15 cellular contexts compared by ENCODE assay signal in the genomic region with DNA sequence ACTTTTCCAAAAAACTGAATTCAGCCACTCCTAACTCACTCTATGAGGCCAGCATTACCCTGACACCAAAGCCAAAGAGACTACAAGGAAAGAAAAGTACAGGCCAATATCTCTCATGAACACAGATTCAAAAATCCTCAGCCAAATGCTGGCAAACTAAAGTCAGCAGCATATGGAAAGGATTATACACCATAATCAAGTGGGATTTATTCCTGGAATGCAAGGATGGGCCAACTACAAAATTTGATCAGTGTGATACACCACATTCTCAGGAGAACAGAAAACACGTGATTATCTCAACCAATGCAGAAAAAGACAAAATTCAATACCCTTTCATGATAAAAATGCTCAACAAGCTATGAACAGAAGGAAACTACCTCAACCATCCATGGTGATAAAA.
DNase-seq lines count a peak whose midpoint lies in the region; ATAC-seq and TF ChIP-seq lines count a peak whose summit lies in the region.
"Had no signal": no experiment of that assay in that cellular context is flagged by ENCODE, and none has a peak within 500 bp of the region (broad histone marks: within the 10 kb centered on the region; RNA-seq: fewer than 3 reads in every experiment).

No MANE protein-coding gene starts in this region.

- TF ChIP-seq CTCF in AG09309 (IDR thresholded peaks at IDR 0.05; ENCODE audit: control insufficient read depth, insufficient read depth, low read depth, low read length, missing control alignments): no peak
- no peak for TF ChIP-seq CTCF in nephron (IDR thresholded peaks at IDR 0.05; ENCODE audit: unreplicated experiment in 3 of 3)

- H3K27ac Mint-ChIP-seq in nephron: peak overlapping the region in 2 of 3 experiments; percentile 75 to 81
- H3K27ac Mint-ChIP-seq in effector memory CD8-positive, alpha-beta T cell: no peak overlapping the region

- H3K9me3 Mint-ChIP-seq in nephron: peaks cover 20% of the 10 kb centered on the region
- H3K9me3 Mint-ChIP-seq in effector memory CD8-positive, alpha-beta T cell: no peaks in the 10 kb centered on the region

- DNase-seq in AG09309 (ENCODE audit: low read depth) (peak; percentile 11), GM04504 (ENCODE audit: low read depth) (peak; percentile 26), dedifferentiated amniotic fluid mesenchymal stem cell (ENCODE audit: extremely low spot score) (peak; percentile 61), 8988T (no peak)
- no peak for DNase-seq in effector memory CD8-positive, alpha-beta T cell
- DNase-seq: COR-L47, GOT3, KBM-7, NCI-H1436 treated with DMSO at 0.1 percent for 48 hours, NCI-H2081 treated with DMSO at 0.1 percent for 48 hours, NCI-H226, NCI-H69, PC-3 had no signal

- no peak for ATAC-seq in HG02885 (IDR thresholded peaks at IDR 0.05; ENCODE audit: poor library complexity, unreplicated experiment)
- no peak for ATAC-seq in effector memory CD8-positive, alpha-beta T cell (replicated peaks)
- ATAC-seq: PC-3 had no signal

- peaks cover 7% of the 10 kb centered on the region for H3K36me3 Mint-ChIP-seq in nephron (ENCODE audit: low read depth)
- no peaks in the 10 kb centered on the region for H3K36me3 Mint-ChIP-seq in effector memory CD8-positive, alpha-beta T cell (ENCODE audit: insufficient read depth)

- H3K4me3 Mint-ChIP-seq in nephron: peak overlapping the region in 1 of 3 experiments; percentile 3
- H3K4me3 Mint-ChIP-seq in effector memory CD8-positive, alpha-beta T cell: no peak overlapping the region

- peaks cover 17% of the 10 kb centered on the region for H3K4me1 Mint-ChIP-seq in nephron
- H3K4me1 Mint-ChIP-seq in effector memory CD8-positive, alpha-beta T cell (ENCODE audit: low read depth in 2 of 2): no peaks in the 10 kb centered on the region

- no peak overlapping the region for H3K4me3 ChIP-seq in AG09309 (ENCODE audit: control insufficient read depth, low read depth, low read length)

- H3K27me3 Mint-ChIP-seq in nephron (ENCODE audit: low read depth): peaks cover 4% of the 10 kb centered on the region
- H3K27me3 Mint-ChIP-seq in effector memory CD8-positive, alpha-beta T cell: no peaks in the 10 kb centered on the region

Comparison
In these comparisons a context has a peak if more than half of its experiments do, and no peak if none do; other contexts are left out.
1. DNase-seq: peak in AG09309 (single experiment), GM04504 (single experiment) and dedifferentiated amniotic fluid mesenchymal stem cell (single experiment); none in 8988T (single experiment) and effector memory CD8-positive, alpha-beta T cell (0 of 3).
2. H3K27ac Mint-ChIP-seq: peak in nephron (2 of 3); none in effector memory CD8-positive, alpha-beta T cell (0 of 2).